ENCODE assay signal across 1 cellular context in the genomic region with DNA sequence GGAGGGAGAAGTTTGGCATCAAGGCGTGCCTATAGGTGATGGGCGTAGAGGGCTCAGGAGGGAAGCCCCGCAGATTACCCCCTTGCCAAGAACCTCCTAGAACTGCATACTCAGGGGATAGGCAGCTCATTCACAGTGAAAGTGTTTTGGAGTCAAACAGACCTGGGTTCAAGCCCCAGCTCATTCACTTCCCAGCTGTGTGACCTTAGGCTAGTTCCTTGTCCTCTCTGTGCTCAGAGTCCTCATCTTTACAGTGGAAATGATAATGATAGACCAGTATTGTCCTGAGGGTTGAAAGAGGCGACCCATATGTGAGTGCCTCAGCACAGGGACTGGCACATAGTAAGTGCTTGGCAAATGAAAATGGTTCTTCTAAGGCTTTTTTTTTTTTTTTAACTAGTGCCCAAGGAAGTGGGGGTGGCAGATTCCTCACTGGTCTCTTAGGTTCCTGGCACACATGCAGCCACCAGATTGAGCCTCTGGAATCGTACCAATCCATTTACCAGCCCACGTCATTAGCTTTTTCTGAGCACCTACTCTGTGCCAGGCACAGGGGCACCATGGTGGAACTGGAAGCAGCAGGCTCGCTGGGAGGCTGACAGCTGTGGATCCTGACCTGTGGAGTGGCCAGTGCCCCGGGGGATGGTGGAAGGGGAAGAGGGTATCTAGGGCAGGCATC.
TF ChIP-seq lines count a peak whose summit lies in the region.

No MANE protein-coding gene starts in this region.

TF ChIP-seq in IMR-90, 13 proteins besides CTCF, POLR2A, EP300 and RAD21 (continued from another document):
- TF ChIP-seq, protein P1, sequence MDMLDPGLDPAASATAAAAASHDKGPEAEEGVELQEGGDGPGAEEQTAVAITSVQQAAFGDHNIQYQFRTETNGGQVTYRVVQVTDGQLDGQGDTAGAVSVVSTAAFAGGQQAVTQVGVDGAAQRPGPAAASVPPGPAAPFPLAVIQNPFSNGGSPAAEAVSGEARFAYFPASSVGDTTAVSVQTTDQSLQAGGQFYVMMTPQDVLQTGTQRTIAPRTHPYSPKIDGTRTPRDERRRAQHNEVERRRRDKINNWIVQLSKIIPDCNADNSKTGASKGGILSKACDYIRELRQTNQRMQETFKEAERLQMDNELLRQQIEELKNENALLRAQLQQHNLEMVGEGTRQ (IDR thresholded peaks at IDR 0.05; ENCODE audit: low read depth, low read length): no peak
- no peak for TF ChIP-seq RCOR1 (IDR thresholded peaks at IDR 0.05; ENCODE audit: insufficient replicate concordance, low read length)
- no peak for TF ChIP-seq CEBPB (IDR thresholded peaks at IDR 0.05; ENCODE audit: low read depth, low read length)
- no peak for TF ChIP-seq MAZ (IDR thresholded peaks at IDR 0.05; ENCODE audit: borderline replicate concordance, low read depth, low read length)
- TF ChIP-seq MXI1 (IDR thresholded peaks at IDR 0.05; ENCODE audit: borderline replicate concordance, low read depth, low read length): no peak
- TF ChIP-seq MAFK (IDR thresholded peaks at IDR 0.05; ENCODE audit: low read depth, low read length): no peak
- TF ChIP-seq, protein P2, sequence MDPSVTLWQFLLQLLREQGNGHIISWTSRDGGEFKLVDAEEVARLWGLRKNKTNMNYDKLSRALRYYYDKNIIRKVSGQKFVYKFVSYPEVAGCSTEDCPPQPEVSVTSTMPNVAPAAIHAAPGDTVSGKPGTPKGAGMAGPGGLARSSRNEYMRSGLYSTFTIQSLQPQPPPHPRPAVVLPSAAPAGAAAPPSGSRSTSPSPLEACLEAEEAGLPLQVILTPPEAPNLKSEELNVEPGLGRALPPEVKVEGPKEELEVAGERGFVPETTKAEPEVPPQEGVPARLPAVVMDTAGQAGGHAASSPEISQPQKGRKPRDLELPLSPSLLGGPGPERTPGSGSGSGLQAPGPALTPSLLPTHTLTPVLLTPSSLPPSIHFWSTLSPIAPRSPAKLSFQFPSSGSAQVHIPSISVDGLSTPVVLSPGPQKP (IDR thresholded peaks at IDR 0.05; ENCODE audit: borderline replicate concordance, low read depth, low read length): no peak
- no peak for TF ChIP-seq NFE2L2 (IDR thresholded peaks at IDR 0.05; ENCODE audit: low read depth, low read length)
